8 cellular contexts compared by ENCODE assay signal in genomic region chr5:113336975-113337374, GRCh38.
DNase-seq lines count a peak whose midpoint lies in the region; ATAC-seq and TF ChIP-seq lines count a peak whose summit lies in the region.

No MANE protein-coding gene starts in this region.

- in situ Hi-C loops in HAP-1 (cut with MboI; ENCODE audit: low sequenced_read_pairs) = no loop called here
- in situ Hi-C loops in transverse colon (cut with MboI; ENCODE audit: low pct_ligation_motif_present in 1 of 4, low pct_unique_long_range_greater_than_20kb in 1 of 4, low sequenced_read_pairs in 3 of 4) = no loop called here

- TF ChIP-seq EP300 in transverse colon (IDR thresholded peaks at IDR 0.05; ENCODE audit: low read depth) = no peak

- 46% methylated on average over 4 of the region's 4 CpGs; no CpG with 5 or more reads in 1 of the 2 donors for WGBS in transverse colon (ENCODE audit: low coverage in 1 of 2), 2 donors

- TF ChIP-seq POLR2A in transverse colon (IDR thresholded peaks at IDR 0.05) = no peak

- peak; percentile 44 to 46 for DNase-seq in AML-193 (lab: John Stamatoyannopoulos, UW)
- DNase-seq in HAP-1 (ENCODE audit: low spot score in 2 of 2) = peak; percentile 20 to 57
- DNase-seq in RKO (ENCODE audit: low spot score) = peak; percentile 61
- DNase-seq in fibroblast of mammary gland (ENCODE audit: low read depth) = peak; percentile 75
- peak; percentile 68 for DNase-seq in pulmonary artery endothelial cell (ENCODE audit: low read depth, low spot score)
- no peak for DNase-seq in transverse colon

- H3K36me3 ChIP-seq in HAP-1 (replicated peaks) (no peaks in the 10 kb centered on the region; the same call in 1 of the 2 replicates), transverse colon (no peaks in the 10 kb centered on the region)

- ATAC-seq in HG02610 (IDR thresholded peaks at IDR 0.05; ENCODE audit: unreplicated experiment) (no peak), HG03521 (IDR thresholded peaks at IDR 0.05; ENCODE audit: unreplicated experiment) (no peak)

- H3K4me3 ChIP-seq in HAP-1 (no peak overlapping the region), fibroblast of mammary gland (ENCODE audit: control insufficient read depth, low read depth, low read length) (no peak overlapping the region), transverse colon (no peak overlapping the region)

- TF ChIP-seq CTCF in fibroblast of mammary gland (conservative IDR thresholded peaks at IDR 0.05; ENCODE audit: control insufficient read depth, insufficient read depth, low read depth, low read length) = peak; percentile 54
- TF ChIP-seq CTCF in transverse colon (IDR thresholded peaks at IDR 0.05) = no peak

- no peaks in the 10 kb centered on the region for H3K9me3 ChIP-seq in HAP-1
- no peaks in the 10 kb centered on the region for H3K9me3 ChIP-seq in transverse colon

- intact Hi-C loops in transverse colon (cut with DNase I; ENCODE audit: low total_unique reads) = no loop called here

- no peaks in the 10 kb centered on the region; the same call in 1 of the 2 replicates for H3K4me1 ChIP-seq in HAP-1
- H3K4me1 ChIP-seq in transverse colon = no peaks in the 10 kb centered on the region

- H3K27me3 ChIP-seq in HAP-1 (ENCODE audit: low read depth) (no peaks in the 10 kb centered on the region), transverse colon (no peaks in the 10 kb centered on the region)

- no peak overlapping the region for H3K27ac ChIP-seq in transverse colon
